8 cellular contexts compared by ENCODE assay signal in genomic region chr6:28080631-28081485, GRCh38. TPM values are rescaled to one million over a fixed set of nuclear protein-coding genes. Genes with fewer than 3 reads are reported as not detected.
DNase-seq lines count a peak whose midpoint lies in the region; ATAC-seq and TF ChIP-seq lines count a peak whose summit lies in the region.

No MANE protein-coding gene starts in this region.

- H3K36me3 ChIP-seq in kidney epithelial cell (ENCODE audit: control insufficient read depth, insufficient read depth, low read length): no peaks in the 10 kb centered on the region

- H3K4me3 Mint-ChIP-seq in activated CD4-positive, alpha-beta T cell treated with anti-CD3 and anti-CD28 coated beads for 36 hours: peak overlapping the region; percentile 93

- H3K36me3 Mint-ChIP-seq in activated CD4-positive, alpha-beta T cell treated with anti-CD3 and anti-CD28 coated beads for 36 hours (ENCODE audit: low read depth): peaks cover 14% of the 10 kb centered on the region

- no peaks in the 10 kb centered on the region for H3K9me3 Mint-ChIP-seq in activated CD4-positive, alpha-beta T cell treated with anti-CD3 and anti-CD28 coated beads for 36 hours (ENCODE audit: low read depth)

- intact Hi-C loops in activated CD4-positive, alpha-beta T cell treated with anti-CD3 and anti-CD28 coated beads for 36 hours (cut with DNase I, micrococcal nuclease): loop anchor here (1.0 to 10.0 kb wide), 15 partner anchors 23 to 692 kb away; partner anchors contain the start of genes ZKSCAN3 (in 1 of the 2), ZKSCAN4 (in 1 of the 2), ZNF391 (in 1 of the 2) and ZSCAN12 (in 1 of the 2)

- CTCF ChIA-PET in activated CD4-positive, alpha-beta T cell treated with anti-CD3 and anti-CD28 coated beads for 36 hours (lab: Charles Lee): no interaction called here

- POLR2A ChIA-PET in activated CD4-positive, alpha-beta T cell treated with anti-CD3 and anti-CD28 coated beads for 36 hours (lab: Charles Lee): interaction anchor here (1.7 kb wide), 1 partner anchor 24 kb away, joined by 4 read pairs; no protein-coding TSS in a partner anchor

- TF ChIP-seq CTCF in choroid plexus epithelial cell (conservative IDR thresholded peaks at IDR 0.05; ENCODE audit: low read depth, low read length): no peak
- TF ChIP-seq CTCF in kidney epithelial cell (IDR thresholded peaks at IDR 0.05; ENCODE audit: insufficient read depth, low read length, poor library complexity, severe bottlenecking): no peak

- H3K27me3 Mint-ChIP-seq in activated CD4-positive, alpha-beta T cell treated with anti-CD3 and anti-CD28 coated beads for 36 hours: no peaks in the 10 kb centered on the region

- H3K4me1 Mint-ChIP-seq in activated CD4-positive, alpha-beta T cell treated with anti-CD3 and anti-CD28 coated beads for 36 hours: peaks cover 29% of the 10 kb centered on the region

- peak; percentile 91 for DNase-seq in AML-193 (lab: John Stamatoyannopoulos, UW)
- peak; percentile 67 for DNase-seq in GM19238 (ENCODE audit: insufficient read length, low spot score)
- peak; percentile 91 for DNase-seq in NCI-H460 (ENCODE audit: extremely low read depth, low read depth)
- DNase-seq in activated CD4-positive, alpha-beta T cell treated with anti-CD3 and anti-CD28 coated beads for 36 hours: peak; percentile 93
- DNase-seq in choroid plexus epithelial cell (ENCODE audit: low read depth): peak; percentile 99
- peak; percentile 83 for DNase-seq in kidney epithelial cell (ENCODE audit: low read depth)
- DNase-seq in stimulated activated CD4-positive, alpha-beta T cell treated with anti-CD3 and anti-CD28 coated beads, Interleukin-15, amount 100 ng/mL, for 1 hour (ENCODE audit: low read depth in 1 of 2, low spot score in 1 of 2): peak; percentile 77 to 83

- no peaks in the 10 kb centered on the region for H3K27me3 ChIP-seq in kidney epithelial cell (ENCODE audit: control insufficient read depth, insufficient read depth, low read length)

- peak overlapping the region; percentile 97 for H3K27ac Mint-ChIP-seq in activated CD4-positive, alpha-beta T cell treated with anti-CD3 and anti-CD28 coated beads for 36 hours

- peak; percentile 80 for ATAC-seq in HG03439 (IDR thresholded peaks at IDR 0.05; ENCODE audit: unreplicated experiment)
- ATAC-seq in activated CD4-positive, alpha-beta T cell treated with anti-CD3 and anti-CD28 coated beads for 36 hours: peak; percentile 84

- H3K4me3 ChIP-seq in choroid plexus epithelial cell (ENCODE audit: low read depth, low read length) (peak overlapping the region; percentile 91), kidney epithelial cell (ENCODE audit: low read depth, low read length) (peak overlapping the region; percentile 79)

RNA-seq across cellular contexts. Expression of gene ZNF165, which starts 0.5 kb away (rescaled TPM):
- 0.84 and 1.1 TPM in 2 replicates for total RNA-seq in NCI-H460 (2014; rRNA removed; shearing (Covaris generic))
- polyA plus RNA-seq in NCI-H460 (2014; cell fraction: nucleus; rRNA removed): 0.11 and 0.32 TPM in 2 replicates
- total RNA-seq in activated CD4-positive, alpha-beta T cell treated with anti-CD3 and anti-CD28 coated beads for 36 hours: 1 to 10 TPM; 4.6 TPM
- 15.4 and 16.8 TPM in 2 replicates for total RNA-seq in kidney epithelial cell

RNA-seq across cellular contexts. Expression of gene ZSCAN16, which starts 43.6 kb away (rescaled TPM):
- total RNA-seq in NCI-H460 (2014; rRNA removed; shearing (Covaris generic)): 5.6 and 7.9 TPM in 2 replicates
- polyA plus RNA-seq in NCI-H460 (2014; cell fraction: nucleus; rRNA removed): 1.8 and 8.2 TPM in 2 replicates
- total RNA-seq in activated CD4-positive, alpha-beta T cell treated with anti-CD3 and anti-CD28 coated beads for 36 hours: 1 to 10 TPM; 2.1 to 2.6 TPM
- 6.4 and 10.5 TPM in 2 replicates for total RNA-seq in kidney epithelial cell

Comparison
In these comparisons a context has a peak if more than half of its experiments do, and no peak if none do; other contexts are left out.
1. Peak in every context shown above with its lines: DNase-seq, ATAC-seq and H3K4me3 ChIP-seq.